Comparison of ENCODE assay signal across 25 cellular contexts in the genomic region with DNA sequence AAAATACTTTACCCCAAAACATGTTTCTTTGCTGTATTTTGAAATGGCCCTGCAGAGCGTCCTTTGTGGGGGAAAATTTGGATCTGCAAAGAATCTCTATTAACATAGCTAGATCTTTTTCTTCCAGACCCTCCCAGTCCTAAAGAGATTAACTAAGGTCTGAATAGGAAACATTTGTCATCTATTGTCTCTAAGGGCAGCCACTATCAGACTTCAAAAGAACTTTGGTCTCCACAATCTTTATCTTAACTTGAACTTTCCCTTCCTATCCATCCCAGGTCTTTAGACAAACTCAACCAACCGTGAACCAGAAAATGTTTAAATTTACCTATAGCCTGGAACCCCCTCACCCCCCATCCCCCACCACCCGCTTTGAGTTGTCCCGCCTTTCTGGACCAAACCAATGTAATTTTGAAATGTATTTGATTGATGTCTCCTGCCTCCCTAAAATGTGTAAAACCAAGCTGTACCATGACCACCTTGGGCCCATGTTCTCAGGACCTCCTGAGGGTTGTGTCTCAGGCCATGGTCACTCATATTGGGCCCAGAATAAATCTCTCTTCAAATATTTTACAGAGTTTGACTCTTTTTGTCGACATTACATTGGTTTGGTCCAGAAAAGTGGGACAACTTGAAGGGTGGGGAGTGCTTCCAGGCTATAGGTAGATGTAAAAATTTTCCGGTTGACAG. TPM values are rescaled to one million over a fixed set of nuclear protein-coding genes. Genes with fewer than 3 reads are reported as not detected.
"Had no signal": no experiment of that assay in that cellular context is flagged by ENCODE, and none has a peak within 500 bp of the region (broad histone marks: within the 10 kb centered on the region; RNA-seq: fewer than 3 reads in every experiment).

No MANE protein-coding gene starts in this region.

- H3K4me3 ChIP-seq: SK-N-MC had no signal

- FAIRE-seq: bronchial epithelial cell, TTC549 had no signal

- H3K27ac Mint-ChIP-seq: activated B cell treated with CpG ODN at 0.5 μM for 24 hours; activated CD4-positive, alpha-beta T cell treated with anti-CD3 and anti-CD28 coated beads, Interleukin-2, amount 10 ng/mL, durations not matched to agents 24 days and 14 days; activated CD8-positive, alpha-beta memory T cell treated with anti-CD3 and anti-CD28 coated beads, Interleukin-2, amount 10 ng/mL, durations not matched to agents 7 days and 5 days; activated naive CD4-positive, alpha-beta T cell treated with anti-CD3 and anti-CD28 coated beads, Interleukin-2, amount 50 U/mL, for 24 hours; activated T-cell treated with anti-CD3 and anti-CD28 coated beads, Interleukin-2, amount 50 U/mL, for 24 hours; activated T-helper 1 cell treated with anti-CD3 and anti-CD28 coated beads, Interleukin-12 subunit alpha, Interleukin-12 subunit beta, Interleukin-2, Interleukin-4 antibody, amounts not matched to agents 30 ng/mL and 10 ng/mL and 1 ng/mL, durations not matched to agents 14 hours and 24 hours and 36 hours; T-cell had no signal

- H3K27me3 Mint-ChIP-seq: activated CD4-positive, alpha-beta T cell treated with anti-CD3 and anti-CD28 coated beads, Interleukin-2, amount 10 ng/mL, durations not matched to agents 24 days and 14 days had no signal

- DNase-seq: activated B cell treated with CpG ODN at 0.5 μM for 24 hours; activated CD4-positive, alpha-beta T cell treated with anti-CD3 and anti-CD28 coated beads for 1 hour; activated CD4-positive, alpha-beta T cell treated with anti-CD3 and anti-CD28 coated beads, Interleukin-2, amount 10 ng/mL, durations not matched to agents 24 days and 14 days; activated CD4-positive, alpha-beta T cell treated with anti-CD3 and anti-CD28 coated beads, Interleukin-2, amount 50 U/mL, for 48 hours; activated CD8-positive, alpha-beta memory T cell treated with anti-CD3 and anti-CD28 coated beads, Interleukin-2, amount 10 ng/mL, durations not matched to agents 7 days and 5 days; activated effector memory CD4-positive, alpha-beta T cell treated with Interleukin-2 at 50 U/mL for 16 hours; activated naive CD4-positive, alpha-beta T cell; activated T-cell treated with anti-CD3 and anti-CD28 coated beads, Interleukin-2, amount 50 U/mL, for 24 hours; NCI-H1105 treated with DMSO at 0.1 percent for 48 hours; NCI-H1436 treated with DMSO at 0.1 percent for 48 hours; NCI-H187; NCI-H2081; NCI-H446; NCI-H524; T-helper 2 cell; T1000 had no signal

- ATAC-seq: activated CD8-positive, alpha-beta memory T cell treated with anti-CD3 and anti-CD28 coated beads, Interleukin-2, amount 10 ng/mL, durations not matched to agents 7 days and 5 days; T-cell had no signal

- H3K4me3 Mint-ChIP-seq: activated CD4-positive, alpha-beta T cell treated with anti-CD3 and anti-CD28 coated beads, Interleukin-2, amount 10 ng/mL, durations not matched to agents 24 days and 14 days; activated CD8-positive, alpha-beta memory T cell treated with anti-CD3 and anti-CD28 coated beads, Interleukin-2, amount 10 ng/mL, durations not matched to agents 7 days and 5 days; activated naive CD4-positive, alpha-beta T cell treated with anti-CD3 and anti-CD28 coated beads, Interleukin-2, amount 50 U/mL, for 24 hours; activated T-cell treated with anti-CD3 and anti-CD28 coated beads, Interleukin-2, amount 50 U/mL, for 24 hours; activated T-helper 1 cell treated with anti-CD3 and anti-CD28 coated beads, Interleukin-12 subunit alpha, Interleukin-12 subunit beta, Interleukin-2, Interleukin-4 antibody, amounts not matched to agents 30 ng/mL and 10 ng/mL and 1 ng/mL, durations not matched to agents 14 hours and 24 hours and 36 hours; central memory CD8-positive, alpha-beta T cell; T-cell had no signal

- H3K4me1 Mint-ChIP-seq: activated naive CD4-positive, alpha-beta T cell treated with anti-CD3 and anti-CD28 coated beads, Interleukin-2, amount 50 U/mL, for 24 hours had no signal

- H3K27ac ChIP-seq: SK-N-MC had no signal

- H3K36me3 Mint-ChIP-seq: activated naive CD4-positive, alpha-beta T cell treated with anti-CD3 and anti-CD28 coated beads, Interleukin-2, amount 50 U/mL, for 24 hours had no signal

RNA-seq across cellular contexts. Expression of a gene that starts 3.5 kb away (rescaled TPM):
- total RNA-seq: activated CD4-positive, alpha-beta T cell treated with anti-CD3 and anti-CD28 coated beads, Interleukin-2, amount 10 ng/mL, durations not matched to agents 24 days and 14 days; activated CD8-positive, alpha-beta memory T cell treated with anti-CD3 and anti-CD28 coated beads, Interleukin-2, amount 10 ng/mL, durations not matched to agents 7 days and 5 days; activated T-helper 1 cell treated with anti-CD3 and anti-CD28 coated beads, Interleukin-12 subunit alpha, Interleukin-12 subunit beta, Interleukin-2, Interleukin-4 antibody, amounts not matched to agents 30 ng/mL and 10 ng/mL and 1 ng/mL, durations not matched to agents 14 hours and 24 hours and 36 hours; bronchial epithelial cell; RPMI7951 had no signal

RNA-seq across cellular contexts. Expression of a gene that starts 6.8 kb away (rescaled TPM):
- total RNA-seq: activated CD4-positive, alpha-beta T cell treated with anti-CD3 and anti-CD28 coated beads, Interleukin-2, amount 10 ng/mL, durations not matched to agents 24 days and 14 days; activated CD8-positive, alpha-beta memory T cell treated with anti-CD3 and anti-CD28 coated beads, Interleukin-2, amount 10 ng/mL, durations not matched to agents 7 days and 5 days; activated T-helper 1 cell treated with anti-CD3 and anti-CD28 coated beads, Interleukin-12 subunit alpha, Interleukin-12 subunit beta, Interleukin-2, Interleukin-4 antibody, amounts not matched to agents 30 ng/mL and 10 ng/mL and 1 ng/mL, durations not matched to agents 14 hours and 24 hours and 36 hours; bronchial epithelial cell; RPMI7951; T-cell had no signal
- polyA plus RNA-seq: aorta had no signal

RNA-seq across cellular contexts. Expression of a gene that starts 17.6 kb away (rescaled TPM):
- total RNA-seq: activated CD4-positive, alpha-beta T cell treated with anti-CD3 and anti-CD28 coated beads, Interleukin-2, amount 10 ng/mL, durations not matched to agents 24 days and 14 days; activated CD8-positive, alpha-beta memory T cell treated with anti-CD3 and anti-CD28 coated beads, Interleukin-2, amount 10 ng/mL, durations not matched to agents 7 days and 5 days; bronchial epithelial cell; RPMI7951; T-cell had no signal
- polyA plus RNA-seq: aorta had no signal

RNA-seq across cellular contexts. Expression of a gene that starts 20.7 kb away (rescaled TPM):
- total RNA-seq: activated CD4-positive, alpha-beta T cell treated with anti-CD3 and anti-CD28 coated beads, Interleukin-2, amount 10 ng/mL, durations not matched to agents 24 days and 14 days; activated CD8-positive, alpha-beta memory T cell treated with anti-CD3 and anti-CD28 coated beads, Interleukin-2, amount 10 ng/mL, durations not matched to agents 7 days and 5 days; activated T-helper 1 cell treated with anti-CD3 and anti-CD28 coated beads, Interleukin-12 subunit alpha, Interleukin-12 subunit beta, Interleukin-2, Interleukin-4 antibody, amounts not matched to agents 30 ng/mL and 10 ng/mL and 1 ng/mL, durations not matched to agents 14 hours and 24 hours and 36 hours; aorta; bronchial epithelial cell; RPMI7951; T-cell had no signal

RNA-seq across cellular contexts. Expression of a gene that starts 38.0 kb away (rescaled TPM):
- total RNA-seq: activated B cell treated with CpG ODN at 0.5 μM for 24 hours; activated CD4-positive, alpha-beta T cell treated with anti-CD3 and anti-CD28 coated beads, Interleukin-2, amount 10 ng/mL, durations not matched to agents 24 days and 14 days; activated CD8-positive, alpha-beta memory T cell treated with anti-CD3 and anti-CD28 coated beads, Interleukin-2, amount 10 ng/mL, durations not matched to agents 7 days and 5 days; activated T-helper 1 cell treated with anti-CD3 and anti-CD28 coated beads, Interleukin-12 subunit alpha, Interleukin-12 subunit beta, Interleukin-2, Interleukin-4 antibody, amounts not matched to agents 30 ng/mL and 10 ng/mL and 1 ng/mL, durations not matched to agents 14 hours and 24 hours and 36 hours; aorta; bronchial epithelial cell; RPMI7951; T-cell had no signal
- polyA plus RNA-seq: aorta had no signal
